Comparison of ENCODE assay signal across 8 cellular contexts in the genomic region with DNA sequence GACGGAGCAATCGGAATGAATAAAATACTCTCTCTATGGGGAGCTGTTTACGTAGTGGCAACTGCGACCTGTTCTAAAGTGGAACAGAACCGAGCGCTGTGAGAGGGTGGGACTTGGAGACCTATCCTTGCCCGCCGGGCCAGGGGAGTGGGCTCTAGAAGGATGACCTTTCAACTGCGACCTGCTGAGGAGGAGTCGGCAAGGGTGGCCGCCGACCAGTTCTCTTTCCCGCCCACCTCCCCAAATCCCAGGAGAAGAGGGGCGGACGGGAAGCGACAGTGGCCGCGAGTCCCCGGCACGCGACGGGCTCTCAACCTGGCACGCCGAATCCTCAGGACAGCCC. TPM values are rescaled to one million over a fixed set of nuclear protein-coding genes. Genes with fewer than 3 reads are reported as not detected.
DNase-seq lines count a peak whose midpoint lies in the region; ATAC-seq and TF ChIP-seq lines count a peak whose summit lies in the region.

No MANE protein-coding gene starts in this region.

- peak overlapping the region; percentile 97 for H3K4me3 Mint-ChIP-seq in T-helper 17 cell

- DNase-seq in AG20443 (ENCODE audit: low spot score), result peak; percentile 39
- DNase-seq in HT-29 (ENCODE audit: low spot score), result peak; percentile 69
- DNase-seq in T-helper 17 cell, result peak; percentile 17 to 33 (median 25)
- DNase-seq in breast epithelium (ENCODE audit: low spot score in 2 of 2), result no peak
- DNase-seq in islet precursor cell, result peak; percentile 69
- peak; percentile 56 for DNase-seq in stimulated activated CD4-positive, alpha-beta T cell treated with anti-CD3 and anti-CD28 coated beads, Interleukin-4, amount 100 ng/mL, for 24 hours
- DNase-seq in NCI-H2107 treated with DMSO at 0.1 percent for 48 hours (lab: John Stamatoyannopoulos, UW; ENCODE audit: unreplicated experiment), result no peak

- H3K27ac Mint-ChIP-seq in T-helper 17 cell, result peak overlapping the region; percentile 99

- peaks cover 6% of the 10 kb centered on the region for H3K36me3 Mint-ChIP-seq in T-helper 17 cell (ENCODE audit: low read depth)

- H3K27me3 ChIP-seq in breast epithelium, result no peaks in the 10 kb centered on the region

- H3K4me1 Mint-ChIP-seq in T-helper 17 cell, result peaks cover 16% of the 10 kb centered on the region

- no peak for TF ChIP-seq POLR2A in breast epithelium (IDR thresholded peaks at IDR 0.05)

- ATAC-seq in GM19035 (IDR thresholded peaks at IDR 0.05; ENCODE audit: unreplicated experiment) (peak; percentile 20), T-helper 17 cell (peak; percentile 42)

- TF ChIP-seq CTCF in breast epithelium (IDR thresholded peaks at IDR 0.05), result no peak

- H3K36me3 ChIP-seq in breast epithelium, result no peaks in the 10 kb centered on the region

- peaks cover 0 to 6% of the 10 kb centered on the region in 2 donors for H3K4me1 ChIP-seq in breast epithelium

- H3K9me3 ChIP-seq in T-helper 17 cell (ENCODE audit: control insufficient read depth, low read length, poor library complexity, severe bottlenecking), result no peaks in the 10 kb centered on the region
- H3K9me3 ChIP-seq in breast epithelium, result no peaks in the 10 kb centered on the region

- intact Hi-C loops in breast epithelium (cut with DNase I; ENCODE audit: low total_unique reads), result loop anchor here (10.0 kb wide), 1 partner anchor 223 kb away; the partner anchor contains the start of gene TRPM7

- H3K27ac ChIP-seq in breast epithelium, result peak overlapping the region; percentile 95 to 98

- peak overlapping the region; percentile 69 to 96 (median 84) for H3K4me3 ChIP-seq in breast epithelium

- H3K27me3 Mint-ChIP-seq in T-helper 17 cell, result no peaks in the 10 kb centered on the region

RNA-seq across cellular contexts. Expression of gene AP4E1, which starts 0.6 kb away (rescaled TPM):
- 4.0 and 4.4 TPM in 2 replicates for total RNA-seq in HT-29 (2014; rRNA removed; shearing (Covaris generic))
- 1 to 10 TPM; 7.6 to 9.6 TPM for total RNA-seq in T-helper 17 cell
- total RNA-seq in breast epithelium, result 10 to 100 TPM in 2 of 3 donors, 1 to 10 TPM in 1; 5.8 to 12.8 (median 12.7) TPM

Comparison
In these comparisons a context has a peak if more than half of its experiments do, and no peak if none do; other contexts are left out.
1. DNase-seq: peak in AG20443 (single experiment), HT-29 (single experiment), T-helper 17 cell (3 of 3), islet precursor cell (single experiment) and stimulated activated CD4-positive, alpha-beta T cell treated with anti-CD3 and anti-CD28 coated beads, Interleukin-4, amount 100 ng/mL, for 24 hours (single experiment); none in breast epithelium (0 of 2) and NCI-H2107 treated with DMSO at 0.1 percent for 48 hours (single experiment).